ENCODE assay signal across 9 cellular contexts in genomic region chrX:139559383-139560042, GRCh38. TPM values are rescaled to one million over a fixed set of nuclear protein-coding genes. Genes with fewer than 3 reads are reported as not detected.
DNase-seq lines count a peak whose midpoint lies in the region; ATAC-seq and TF ChIP-seq lines count a peak whose summit lies in the region.
"Had no signal": no experiment of that assay in that cellular context is flagged by ENCODE, and none has a peak within 500 bp of the region (broad histone marks: within the 10 kb centered on the region; RNA-seq: fewer than 3 reads in every experiment).

No MANE protein-coding gene starts in this region.

- no peak overlapping the region for H3K27ac ChIP-seq in RWPE1

- TF ChIP-seq CTCF in GM20000 (IDR thresholded peaks at IDR 0.05; ENCODE audit: extremely low read depth, missing control alignments) (no peak), RWPE1 (conservative IDR thresholded peaks at IDR 0.05; ENCODE audit: low read depth) (peak; percentile 18)

- DNase-seq in NCI-H2107 treated with DMSO at 0.1 percent for 48 hours (lab: John Stamatoyannopoulos, UW; ENCODE audit: unreplicated experiment) (peak; percentile 8), NCI-H2107 (lab: John Stamatoyannopoulos, UW) (no peak), GM20000 (ENCODE audit: low spot score) (peak; percentile 4), HS-5 (ENCODE audit: low read depth) (peak; percentile 14), RWPE1 (ENCODE audit: low spot score) (peak; percentile 4), foreskin melanocyte (peak; percentile 31), sciatic nerve (ENCODE audit: low spot score) (no peak)
- no peak for DNase-seq in activated naive CD4-positive, alpha-beta T cell treated with Interleukin-2 at 50 U/mL for 16 hours

- POLR2A ChIA-PET in RWPE1 (lab: Yijun Ruan, JAX; ENCODE audit: low non-redundant PET) = no interaction called here

- CTCF ChIA-PET in RWPE1 (lab: Yijun Ruan, JAX) = interaction anchor here (0.5 to 0.8 kb wide), 5 partner anchors 52 to 1368 kb away, joined by 3 read pairs; no protein-coding TSS in a partner anchor

- intact Hi-C loops in sciatic nerve (cut with DNase I) = no loop called here

- peak; percentile 71 for ATAC-seq in sciatic nerve

RNA-seq across cellular contexts. Expression of gene F9, which starts 29.0 kb away (rescaled TPM):
- not detected for total RNA-seq in sciatic nerve
- total RNA-seq: CD4-positive, CD25-positive, alpha-beta regulatory T cell had no signal

Comparison
In these comparisons a context has a peak if more than half of its experiments do, and no peak if none do; other contexts are left out.
1. DNase-seq: peak in NCI-H2107 treated with DMSO at 0.1 percent for 48 hours (single experiment), GM20000 (single experiment), HS-5 (single experiment), RWPE1 (single experiment) and foreskin melanocyte (single experiment); none in NCI-H2107 (single experiment), sciatic nerve (single experiment) and activated naive CD4-positive, alpha-beta T cell treated with Interleukin-2 at 50 U/mL for 16 hours (single experiment).